20 cellular contexts compared by ENCODE assay signal in genomic region chr3:9876991-9877390, GRCh38. TPM values are rescaled to one million over a fixed set of nuclear protein-coding genes. Genes with fewer than 3 reads are reported as not detected.
"Had no signal": no experiment of that assay in that cellular context is flagged by ENCODE, and none has a peak within 500 bp of the region (broad histone marks: within the 10 kb centered on the region; RNA-seq: fewer than 3 reads in every experiment).

No MANE protein-coding gene starts in this region.

- H3K9me3 ChIP-seq: body of pancreas, heart right ventricle, left ventricle myocardium inferior, ovary, tibial artery, vagina had no signal

- H3K27me3 ChIP-seq: body of pancreas, heart right ventricle, ovary, tibial artery, vagina had no signal

- H3K4me1 ChIP-seq: body of pancreas, heart right ventricle, left ventricle myocardium inferior, tibial artery had no signal

- FAIRE-seq: frontal cortex, keratinocyte, TTC549 had no signal

- H3K4me3 ChIP-seq: body of pancreas, heart right ventricle, left ventricle myocardium inferior, ovary, tibial artery, vagina had no signal

- H3K36me3 ChIP-seq: heart right ventricle, left ventricle myocardium inferior, ovary, tibial artery, vagina had no signal

- DNase-seq: activated CD4-positive, alpha-beta T cell treated with anti-CD3 and anti-CD28 coated beads, Interleukin-2, amount 50 U/mL, for 48 hours; activated naive CD4-positive, alpha-beta T cell treated with Interleukin-2 at 50 U/mL for 16 hours; activated T-cell treated with anti-CD3 and anti-CD28 coated beads, Interleukin-2, amount 50 U/mL, for 72 hours; body of pancreas; cortex of kidney; effector CD8-positive, alpha-beta T cell; heart right ventricle; left ventricle myocardium inferior; mesendoderm; ovary; stimulated activated CD4-positive, alpha-beta T cell treated with anti-CD3 and anti-CD28 coated beads, Interleukin-4, amount 100 ng/mL, for 1 hour; stimulated activated CD8-positive, alpha-beta memory T cell treated with anti-CD3 and anti-CD28 coated beads, Interleukin-4, amount 100 ng/mL, for 48 hours; T-helper 17 cell; tibial artery had no signal

- H3K27ac ChIP-seq: body of pancreas, heart right ventricle, left ventricle myocardium inferior, ovary, tibial artery, vagina had no signal

- ATAC-seq: activated CD4-positive, CD25-positive, alpha-beta regulatory T cell treated with anti-CD3 and anti-CD28 coated beads, Interleukin-2, amount 50 U/mL, for 24 hours; body of pancreas; T-helper 17 cell had no signal

RNA-seq across cellular contexts. Expression of gene CIDEC, which starts 3.1 kb away (rescaled TPM):
- total RNA-seq: frontal cortex, neural crest cell, T-helper 17 cell had no signal
- polyA plus RNA-seq: keratinocyte had no signal
